Comparison of ENCODE assay signal across 1 cellular context in the genomic region with DNA sequence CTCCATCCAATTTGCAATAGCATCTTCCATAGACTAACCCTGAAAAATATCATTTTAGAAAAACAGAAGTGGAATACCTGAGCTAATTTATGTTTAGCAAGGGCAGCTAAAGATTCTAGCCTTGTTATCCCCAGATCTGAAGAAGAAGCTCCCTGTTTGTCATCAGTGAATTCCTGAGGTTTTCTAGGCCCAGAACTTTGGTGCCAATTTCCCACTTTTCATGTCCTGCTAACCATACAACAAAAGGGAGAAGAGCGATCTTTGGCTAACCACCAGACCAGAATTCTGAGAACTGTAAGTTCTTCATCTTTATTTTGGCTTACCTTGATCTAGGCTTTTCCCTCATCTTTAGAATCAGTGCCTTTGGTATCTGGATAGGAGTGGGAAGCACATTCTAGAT.
TF ChIP-seq lines count a peak whose summit lies in the region.

No MANE protein-coding gene starts in this region.

TF ChIP-seq in A549, 52 proteins besides CTCF, POLR2A, EP300 and RAD21 (continued from another document):
- TF ChIP-seq MYC (IDR thresholded peaks at IDR 0.05; ENCODE audit: borderline replicate concordance, low read length) = no peak
- no peak for TF ChIP-seq RFX5 (IDR thresholded peaks at IDR 0.05)
- no peak for TF ChIP-seq NFE2L2 (conservative IDR thresholded peaks at IDR 0.05; ENCODE audit: low read length)
- no peak for TF ChIP-seq CHD2 (IDR thresholded peaks at IDR 0.05; ENCODE audit: low read length, partially characterized antibody)
- no peak for TF ChIP-seq BHLHE40 (IDR thresholded peaks at IDR 0.05; ENCODE audit: low read depth, low read length)
- no peak for TF ChIP-seq HDAC2 (IDR thresholded peaks at IDR 0.05)
- TF ChIP-seq ZFP36 (IDR thresholded peaks at IDR 0.05; ENCODE audit: borderline replicate concordance, partially characterized antibody) = no peak
- no peak for TF ChIP-seq FOSB (CRISPR knock-in tag; IDR thresholded peaks at IDR 0.05)
- no peak for TF ChIP-seq SREBF2 (IDR thresholded peaks at IDR 0.05)
- no peak for TF ChIP-seq HEYL (CRISPR knock-in tag; IDR thresholded peaks at IDR 0.05)
- TF ChIP-seq, protein P1, sequence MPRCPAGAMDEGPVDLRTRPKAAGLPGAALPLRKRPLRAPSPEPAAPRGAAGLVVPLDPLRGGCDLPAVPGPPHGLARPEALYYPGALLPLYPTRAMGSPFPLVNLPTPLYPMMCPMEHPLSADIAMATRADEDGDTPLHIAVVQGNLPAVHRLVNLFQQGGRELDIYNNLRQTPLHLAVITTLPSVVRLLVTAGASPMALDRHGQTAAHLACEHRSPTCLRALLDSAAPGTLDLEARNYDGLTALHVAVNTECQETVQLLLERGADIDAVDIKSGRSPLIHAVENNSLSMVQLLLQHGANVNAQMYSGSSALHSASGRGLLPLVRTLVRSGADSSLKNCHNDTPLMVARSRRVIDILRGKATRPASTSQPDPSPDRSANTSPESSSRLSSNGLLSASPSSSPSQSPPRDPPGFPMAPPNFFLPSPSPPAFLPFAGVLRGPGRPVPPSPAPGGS (IDR thresholded peaks at IDR 0.05) = no peak
- TF ChIP-seq ZSCAN20 (CRISPR knock-in tag; IDR thresholded peaks at IDR 0.05) = no peak
